Comparison of ENCODE assay signal across 17 cellular contexts in genomic region chr5:80600943-80601693, GRCh38. TPM values are rescaled to one million over a fixed set of nuclear protein-coding genes. Genes with fewer than 3 reads are reported as not detected.
"Had no signal": no experiment of that assay in that cellular context is flagged by ENCODE, and none has a peak within 500 bp of the region (broad histone marks: within the 10 kb centered on the region; RNA-seq: fewer than 3 reads in every experiment).

No MANE protein-coding gene starts in this region.

- H3K27me3 ChIP-seq: colonic mucosa, neutrophil, thyroid gland, uterus had no signal

- H3K36me3 ChIP-seq: colonic mucosa, neutrophil, thyroid gland, uterus had no signal

- H3K4me1 Mint-ChIP-seq: activated CD4-positive, alpha-beta memory T cell treated with anti-CD3 and anti-CD28 coated beads, Interleukin-2, amount 10 ng/mL, durations not matched to agents 7 days and 5 days had no signal

- H3K27ac Mint-ChIP-seq: activated CD4-positive, alpha-beta memory T cell treated with anti-CD3 and anti-CD28 coated beads, Interleukin-2, amount 10 ng/mL, durations not matched to agents 7 days and 5 days had no signal

- H3K27me3 Mint-ChIP-seq: activated CD4-positive, alpha-beta memory T cell treated with anti-CD3 and anti-CD28 coated beads, Interleukin-2, amount 10 ng/mL, durations not matched to agents 7 days and 5 days had no signal

- DNase-seq: activated CD4-positive, alpha-beta memory T cell treated with anti-CD3 and anti-CD28 coated beads, Interleukin-2, amount 10 ng/mL, durations not matched to agents 7 days and 5 days; activated CD4-positive, CD25-positive, alpha-beta regulatory T cell; colonic mucosa; effector CD4-positive, alpha-beta T cell; foreskin melanocyte; head of caudate nucleus; left cardiac atrium; midbrain; retina; stimulated activated CD4-positive, alpha-beta T cell treated with anti-CD3 and anti-CD28 coated beads, Interleukin-15, amount 100 ng/mL, for 24 hours; stimulated activated CD4-positive, alpha-beta T cell treated with anti-CD3 and anti-CD28 coated beads, Interleukin-4, amount 100 ng/mL, for 4 hours; thyroid gland; uterus had no signal

- H3K4me1 ChIP-seq: colonic mucosa, thyroid gland, uterus had no signal

- H3K4me3 Mint-ChIP-seq: activated CD4-positive, alpha-beta memory T cell treated with anti-CD3 and anti-CD28 coated beads, Interleukin-2, amount 10 ng/mL, durations not matched to agents 7 days and 5 days had no signal

- H3K4me3 ChIP-seq: colonic mucosa, lung, thyroid gland, uterus had no signal

- H3K9me3 ChIP-seq: colonic mucosa, neutrophil, thyroid gland, uterus had no signal

- ATAC-seq: left cardiac atrium had no signal

- H3K27ac ChIP-seq: colonic mucosa, neutrophil, thyroid gland, uterus had no signal

- H3K9me3 Mint-ChIP-seq: activated CD4-positive, alpha-beta memory T cell treated with anti-CD3 and anti-CD28 coated beads, Interleukin-2, amount 10 ng/mL, durations not matched to agents 7 days and 5 days had no signal

RNA-seq across cellular contexts. Expression of gene ANKRD34B, which starts 31.0 kb away (rescaled TPM):
- total RNA-seq: activated CD4-positive, alpha-beta memory T cell treated with anti-CD3 and anti-CD28 coated beads, Interleukin-2, amount 10 ng/mL, durations not matched to agents 7 days and 5 days; cardiac septum; colonic mucosa; T-helper 2 cell treated with Interferon-gamma antibody and Interleukin-4, amounts not matched to agents 100 ng/mL and 5 ng/mL, for 36 hours; thyroid gland; uterus had no signal
